ENCODE assay signal across 24 cellular contexts in the genomic region with DNA sequence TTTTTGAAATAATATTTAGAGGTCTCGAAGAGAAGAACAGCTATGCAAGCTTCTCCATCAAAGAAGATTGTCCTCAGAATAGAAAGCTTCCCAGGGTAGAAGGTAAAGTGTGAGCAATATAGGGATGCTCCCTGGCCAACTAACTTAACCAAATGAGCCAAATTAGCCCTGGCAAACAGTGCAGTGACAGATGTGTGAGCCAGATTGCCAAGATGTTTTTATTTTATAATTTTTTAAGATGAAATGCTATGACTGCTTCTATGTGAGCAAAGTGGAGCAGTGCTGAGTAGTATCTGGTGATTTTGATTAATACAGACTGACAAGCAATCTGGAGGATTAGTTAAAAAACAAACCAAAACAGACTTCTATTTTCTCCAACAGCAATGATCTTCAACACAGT.
"Had no signal": no experiment of that assay in that cellular context is flagged by ENCODE, and none has a peak within 500 bp of the region (broad histone marks: within the 10 kb centered on the region; RNA-seq: fewer than 3 reads in every experiment).

No MANE protein-coding gene starts in this region.

- H3K4me3 ChIP-seq: esophagus squamous epithelium, left ventricle myocardium inferior, lung, neural progenitor cell, ovary, right atrium auricular region, sigmoid colon, skin epidermis, stomach, thoracic aorta, uterus had no signal

- H3K36me3 Mint-ChIP-seq: natural killer cell treated with Interleukin-12 subunit alpha and Interleukin-12 subunit beta and Interleukin-15 and Interleukin-18, amount 100 ng/mL, for 72 hours; neural progenitor cell had no signal

- H2AFZ ChIP-seq: neural progenitor cell had no signal

- H3K27ac Mint-ChIP-seq: immature natural killer cell; natural killer cell treated with Interleukin-12 subunit alpha and Interleukin-12 subunit beta and Interleukin-15 and Interleukin-18, amount 100 ng/mL, for 72 hours; neural progenitor cell had no signal

- H3K4me2 ChIP-seq: neural progenitor cell had no signal

- H3K9ac ChIP-seq: neural progenitor cell had no signal

- H3K9me3 Mint-ChIP-seq: neural progenitor cell had no signal

- H3K36me3 ChIP-seq: esophagus squamous epithelium, left ventricle myocardium inferior, neural progenitor cell, ovary, right atrium auricular region, sigmoid colon, stomach, thoracic aorta, uterus had no signal

- H3K9me3 ChIP-seq: esophagus squamous epithelium, left ventricle myocardium inferior, ovary, right atrium auricular region, sigmoid colon, stomach, thoracic aorta, uterus had no signal

- H3K4me1 ChIP-seq: foreskin keratinocyte, left ventricle myocardium inferior, right atrium auricular region, uterus had no signal

- H3K27me3 ChIP-seq: esophagus squamous epithelium, neural progenitor cell, ovary, right atrium auricular region, sigmoid colon, stomach, uterus had no signal

- H3K27ac ChIP-seq: esophagus squamous epithelium, foreskin keratinocyte, left ventricle myocardium inferior, neural progenitor cell, ovary, right atrium auricular region, skin epidermis, stomach, thoracic aorta, uterus had no signal

- DNase-seq: dermis blood vessel endothelial cell; esophagus squamous epithelium; foreskin keratinocyte; immature natural killer cell; kidney; left cardiac atrium; left ventricle myocardium inferior; mesenchymal stem cell; midbrain; nucleus accumbens; ovary; sigmoid colon; stimulated activated CD4-positive, alpha-beta T cell treated with anti-CD3 and anti-CD28 coated beads, Interleukin-2, amount 100 ng/mL, for 24 hours; stimulated activated naive CD4-positive, alpha-beta T cell; stomach; substantia nigra; trophoblast cell; uterus had no signal

- H3K4me3 Mint-ChIP-seq: immature natural killer cell; natural killer cell treated with Interleukin-12 subunit alpha and Interleukin-12 subunit beta and Interleukin-15 and Interleukin-18, amount 100 ng/mL, for 72 hours; neural progenitor cell had no signal

- H3K27me3 Mint-ChIP-seq: natural killer cell treated with Interleukin-12 subunit alpha and Interleukin-12 subunit beta and Interleukin-15 and Interleukin-18, amount 100 ng/mL, for 72 hours had no signal

- H3K4me1 Mint-ChIP-seq: immature natural killer cell had no signal
